In the genomic region with DNA sequence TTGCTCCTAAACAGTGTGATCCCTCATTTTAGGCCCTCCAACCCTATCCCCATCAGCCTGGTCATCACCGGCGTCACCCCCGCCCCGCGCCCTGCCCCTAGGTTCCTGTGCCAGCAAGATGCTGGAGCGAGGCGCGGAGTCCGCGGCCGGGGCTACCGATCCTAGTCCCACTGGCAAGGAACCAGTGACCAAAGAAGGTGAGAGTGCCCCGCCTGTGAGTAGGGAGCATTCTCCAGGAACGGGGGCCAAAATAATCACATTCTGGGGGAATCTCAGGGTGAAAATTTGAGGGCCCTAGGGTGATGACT, we compare ENCODE assay signal across 2 cellular contexts.
TF ChIP-seq lines count a peak whose summit lies in the region.

No MANE protein-coding gene starts in this region.

TF ChIP-seq in liver, 16 proteins besides CTCF, POLR2A, EP300 and RAD21:
- TF ChIP-seq YY1 (IDR thresholded peaks at IDR 0.05) (no peak), RXRA (IDR thresholded peaks at IDR 0.05) (no peak), NR2F2 (IDR thresholded peaks at IDR 0.05) (no peak), SP1 (IDR thresholded peaks at IDR 0.05) (no peak), FOXA2 (IDR thresholded peaks at IDR 0.05) (no peak), TAF1 (conservative IDR thresholded peaks at IDR 0.05) (no peak), HNF4G (IDR thresholded peaks at IDR 0.05) (no peak), FOXA1 (IDR thresholded peaks at IDR 0.05) (no peak)
- TF ChIP-seq, protein P1, sequence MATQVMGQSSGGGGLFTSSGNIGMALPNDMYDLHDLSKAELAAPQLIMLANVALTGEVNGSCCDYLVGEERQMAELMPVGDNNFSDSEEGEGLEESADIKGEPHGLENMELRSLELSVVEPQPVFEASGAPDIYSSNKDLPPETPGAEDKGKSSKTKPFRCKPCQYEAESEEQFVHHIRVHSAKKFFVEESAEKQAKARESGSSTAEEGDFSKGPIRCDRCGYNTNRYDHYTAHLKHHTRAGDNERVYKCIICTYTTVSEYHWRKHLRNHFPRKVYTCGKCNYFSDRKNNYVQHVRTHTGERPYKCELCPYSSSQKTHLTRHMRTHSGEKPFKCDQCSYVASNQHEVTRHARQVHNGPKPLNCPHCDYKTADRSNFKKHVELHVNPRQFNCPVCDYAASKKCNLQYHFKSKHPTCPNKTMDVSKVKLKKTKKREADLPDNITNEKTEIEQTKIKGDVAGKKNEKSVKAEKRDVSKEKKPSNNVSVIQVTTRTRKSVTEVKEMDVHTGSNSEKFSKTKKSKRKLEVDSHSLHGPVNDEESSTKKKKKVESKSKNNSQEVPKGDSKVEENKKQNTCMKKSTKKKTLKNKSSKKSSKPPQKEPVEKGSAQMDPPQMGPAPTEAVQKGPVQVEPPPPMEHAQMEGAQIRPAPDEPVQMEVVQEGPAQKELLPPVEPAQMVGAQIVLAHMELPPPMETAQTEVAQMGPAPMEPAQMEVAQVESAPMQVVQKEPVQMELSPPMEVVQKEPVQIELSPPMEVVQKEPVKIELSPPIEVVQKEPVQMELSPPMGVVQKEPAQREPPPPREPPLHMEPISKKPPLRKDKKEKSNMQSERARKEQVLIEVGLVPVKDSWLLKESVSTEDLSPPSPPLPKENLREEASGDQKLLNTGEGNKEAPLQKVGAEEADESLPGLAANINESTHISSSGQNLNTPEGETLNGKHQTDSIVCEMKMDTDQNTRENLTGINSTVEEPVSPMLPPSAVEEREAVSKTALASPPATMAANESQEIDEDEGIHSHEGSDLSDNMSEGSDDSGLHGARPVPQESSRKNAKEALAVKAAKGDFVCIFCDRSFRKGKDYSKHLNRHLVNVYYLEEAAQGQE (IDR thresholded peaks at IDR 0.05): no peak
- TF ChIP-seq, protein P2, sequence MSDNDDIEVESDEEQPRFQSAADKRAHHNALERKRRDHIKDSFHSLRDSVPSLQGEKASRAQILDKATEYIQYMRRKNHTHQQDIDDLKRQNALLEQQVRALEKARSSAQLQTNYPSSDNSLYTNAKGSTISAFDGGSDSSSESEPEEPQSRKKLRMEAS (IDR thresholded peaks at IDR 0.05): no peak

TF ChIP-seq in HepG2, 621 proteins besides CTCF, POLR2A, EP300 and RAD21:
- TF ChIP-seq ARNT2 (CRISPR knock-in tag; IDR thresholded peaks at IDR 0.05; ENCODE audit: low read depth) (no peak), IKZF4 (CRISPR knock-in tag; IDR thresholded peaks at IDR 0.05; ENCODE audit: borderline replicate concordance, low read depth, not compliant biosample characterization) (no peak), KDM6A (CRISPR knock-in tag; IDR thresholded peaks at IDR 0.05; ENCODE audit: low read depth) (no peak), ZNF30 (CRISPR knock-in tag; IDR thresholded peaks at IDR 0.05) (no peak), SNAI1 (CRISPR knock-in tag; IDR thresholded peaks at IDR 0.05; ENCODE audit: borderline replicate concordance) (no peak)
- TF ChIP-seq, protein P3, sequence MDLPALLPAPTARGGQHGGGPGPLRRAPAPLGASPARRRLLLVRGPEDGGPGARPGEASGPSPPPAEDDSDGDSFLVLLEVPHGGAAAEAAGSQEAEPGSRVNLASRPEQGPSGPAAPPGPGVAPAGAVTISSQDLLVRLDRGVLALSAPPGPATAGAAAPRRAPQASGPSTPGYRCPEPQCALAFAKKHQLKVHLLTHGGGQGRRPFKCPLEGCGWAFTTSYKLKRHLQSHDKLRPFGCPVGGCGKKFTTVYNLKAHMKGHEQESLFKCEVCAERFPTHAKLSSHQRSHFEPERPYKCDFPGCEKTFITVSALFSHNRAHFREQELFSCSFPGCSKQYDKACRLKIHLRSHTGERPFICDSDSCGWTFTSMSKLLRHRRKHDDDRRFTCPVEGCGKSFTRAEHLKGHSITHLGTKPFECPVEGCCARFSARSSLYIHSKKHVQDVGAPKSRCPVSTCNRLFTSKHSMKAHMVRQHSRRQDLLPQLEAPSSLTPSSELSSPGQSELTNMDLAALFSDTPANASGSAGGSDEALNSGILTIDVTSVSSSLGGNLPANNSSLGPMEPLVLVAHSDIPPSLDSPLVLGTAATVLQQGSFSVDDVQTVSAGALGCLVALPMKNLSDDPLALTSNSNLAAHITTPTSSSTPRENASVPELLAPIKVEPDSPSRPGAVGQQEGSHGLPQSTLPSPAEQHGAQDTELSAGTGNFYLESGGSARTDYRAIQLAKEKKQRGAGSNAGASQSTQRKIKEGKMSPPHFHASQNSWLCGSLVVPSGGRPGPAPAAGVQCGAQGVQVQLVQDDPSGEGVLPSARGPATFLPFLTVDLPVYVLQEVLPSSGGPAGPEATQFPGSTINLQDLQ (CRISPR knock-in tag; IDR thresholded peaks at IDR 0.05): no peak
- TF ChIP-seq, protein P4, sequence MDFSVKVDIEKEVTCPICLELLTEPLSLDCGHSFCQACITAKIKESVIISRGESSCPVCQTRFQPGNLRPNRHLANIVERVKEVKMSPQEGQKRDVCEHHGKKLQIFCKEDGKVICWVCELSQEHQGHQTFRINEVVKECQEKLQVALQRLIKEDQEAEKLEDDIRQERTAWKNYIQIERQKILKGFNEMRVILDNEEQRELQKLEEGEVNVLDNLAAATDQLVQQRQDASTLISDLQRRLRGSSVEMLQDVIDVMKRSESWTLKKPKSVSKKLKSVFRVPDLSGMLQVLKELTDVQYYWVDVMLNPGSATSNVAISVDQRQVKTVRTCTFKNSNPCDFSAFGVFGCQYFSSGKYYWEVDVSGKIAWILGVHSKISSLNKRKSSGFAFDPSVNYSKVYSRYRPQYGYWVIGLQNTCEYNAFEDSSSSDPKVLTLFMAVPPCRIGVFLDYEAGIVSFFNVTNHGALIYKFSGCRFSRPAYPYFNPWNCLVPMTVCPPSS (IDR thresholded peaks at IDR 0.05): no peak
